Comparison of ENCODE assay signal across 1 cellular context in genomic region chr6:33589723-33590530, GRCh38.
TF ChIP-seq lines count a peak whose summit lies in the region.

No MANE protein-coding gene starts in this region.

TF ChIP-seq in HEK293, 187 proteins besides CTCF, POLR2A, EP300 and RAD21 (continued from another document):
- TF ChIP-seq PRDM10 (tag by site-specific recombination; IDR thresholded peaks at IDR 0.05) (peak; percentile 73), ZNF335 (tag by site-specific recombination; conservative IDR thresholded peaks at IDR 0.05) (peak; percentile 66), ZNF350 (tag by site-specific recombination; IDR thresholded peaks at IDR 0.05) (no peak), ZNF830 (tag by site-specific recombination; IDR thresholded peaks at IDR 0.05; ENCODE audit: low read depth) (no peak), MEIS1 (CRISPR knock-in tag; IDR thresholded peaks at IDR 0.05; ENCODE audit: borderline replicate concordance) (no peak), ZNF654 (tag by site-specific recombination; IDR thresholded peaks at IDR 0.05; ENCODE audit: low read depth) (peak; percentile 83), ZNF555 (tag by site-specific recombination; conservative IDR thresholded peaks at IDR 0.05) (no peak), SP2 (tag by site-specific recombination; IDR thresholded peaks at IDR 0.05) (0 out of 2 replicates have a peak, but pooled peaks have one; percentile 15), WT1 (tag by site-specific recombination; IDR thresholded peaks at IDR 0.05) (peak; percentile 22; the same call in 1 of the 2 replicates), ZNF138 (tag by site-specific recombination; IDR thresholded peaks at IDR 0.05; ENCODE audit: borderline replicate concordance) (no peak), ZNF2 (tag by site-specific recombination; IDR thresholded peaks at IDR 0.05) (peak; percentile 38; the same call in 1 of the 2 replicates), OSR2 (tag by site-specific recombination; IDR thresholded peaks at IDR 0.05) (no peak), ZFP69B (tag by site-specific recombination; IDR thresholded peaks at IDR 0.05) (0 out of 2 replicates have a peak, but pooled peaks have one; percentile 12), ZIC2 (tag by site-specific recombination; IDR thresholded peaks at IDR 0.05) (peak; percentile 56), ZNF433 (tag by site-specific recombination; IDR thresholded peaks at IDR 0.05; ENCODE audit: low read depth) (no peak), ZNF280C (tag by site-specific recombination; IDR thresholded peaks at IDR 0.05) (no peak), ZNF221 (tag by site-specific recombination; IDR thresholded peaks at IDR 0.05; ENCODE audit: borderline replicate concordance) (no peak), ZNF660 (tag by site-specific recombination; IDR thresholded peaks at IDR 0.05) (peak; percentile 15; the same call in 1 of the 2 replicates), ZNF623 (tag by site-specific recombination; IDR thresholded peaks at IDR 0.05) (no peak), ATF2 (tag by site-specific recombination; IDR thresholded peaks at IDR 0.05; ENCODE audit: low read depth) (no peak), ZNF501 (tag by site-specific recombination; IDR thresholded peaks at IDR 0.05) (no peak), ZBTB21 (tag by site-specific recombination; IDR thresholded peaks at IDR 0.05) (0 out of 2 replicates have a peak, but pooled peaks have one; percentile 17), SP3 (tag by site-specific recombination; IDR thresholded peaks at IDR 0.05) (peak; percentile 58; the same call in 1 of the 2 replicates), PATZ1 (tag by site-specific recombination; IDR thresholded peaks at IDR 0.05) (peak; percentile 51), ZNF394 (tag by site-specific recombination; IDR thresholded peaks at IDR 0.05; ENCODE audit: borderline replicate concordance) (peak; percentile 44; the same call in 1 of the 2 replicates), ZNF692 (tag by site-specific recombination; IDR thresholded peaks at IDR 0.05) (peak; percentile 47), ZBTB10 (tag by site-specific recombination; IDR thresholded peaks at IDR 0.05) (0 out of 2 replicates have a peak, but pooled peaks have one; percentile 47), ZNF629 (tag by site-specific recombination; IDR thresholded peaks at IDR 0.05) (no peak), ZNF184 (tag by site-specific recombination; IDR thresholded peaks at IDR 0.05) (0 out of 2 replicates have a peak, but pooled peaks have one; percentile 28), ZNF24 (tag by site-specific recombination; IDR thresholded peaks at IDR 0.05) (no peak), OVOL3 (tag by site-specific recombination; IDR thresholded peaks at IDR 0.05) (no peak), ZNF677 (tag by site-specific recombination; IDR thresholded peaks at IDR 0.05) (no peak), ZNF423 (tag by site-specific recombination; IDR thresholded peaks at IDR 0.05) (no peak), ZNF449 (tag by site-specific recombination; IDR thresholded peaks at IDR 0.05) (no peak), ZNF324 (tag by site-specific recombination; IDR thresholded peaks at IDR 0.05) (no peak), ZNF670 (tag by site-specific recombination; IDR thresholded peaks at IDR 0.05; ENCODE audit: low read depth) (no peak), ZNF704 (tag by site-specific recombination; IDR thresholded peaks at IDR 0.05) (no peak), ZNF391 (tag by site-specific recombination; IDR thresholded peaks at IDR 0.05; ENCODE audit: borderline replicate concordance, low read depth) (peak; percentile 42; the same call in 1 of the 2 replicates), ZNF645 (tag by site-specific recombination; IDR thresholded peaks at IDR 0.05) (no peak), ZNF132 (tag by site-specific recombination; IDR thresholded peaks at IDR 0.05; ENCODE audit: borderline replicate concordance) (no peak), ZFHX2 (tag by site-specific recombination; conservative IDR thresholded peaks at IDR 0.05) (peak; percentile 36; the same call in 1 of the 2 replicates), SCRT2 (tag by site-specific recombination; IDR thresholded peaks at IDR 0.05) (peak; percentile 69), KLF1 (tag by site-specific recombination; IDR thresholded peaks at IDR 0.05) (peak; percentile 41), ZSCAN16 (tag by site-specific recombination; IDR thresholded peaks at IDR 0.05) (no peak), GLI2 (tag by site-specific recombination; IDR thresholded peaks at IDR 0.05; ENCODE audit: borderline replicate concordance, low read depth) (no peak), GLIS1 (tag by site-specific recombination; IDR thresholded peaks at IDR 0.05) (peak; percentile 57)
